1 cellular context compared by ENCODE assay signal in the genomic region with DNA sequence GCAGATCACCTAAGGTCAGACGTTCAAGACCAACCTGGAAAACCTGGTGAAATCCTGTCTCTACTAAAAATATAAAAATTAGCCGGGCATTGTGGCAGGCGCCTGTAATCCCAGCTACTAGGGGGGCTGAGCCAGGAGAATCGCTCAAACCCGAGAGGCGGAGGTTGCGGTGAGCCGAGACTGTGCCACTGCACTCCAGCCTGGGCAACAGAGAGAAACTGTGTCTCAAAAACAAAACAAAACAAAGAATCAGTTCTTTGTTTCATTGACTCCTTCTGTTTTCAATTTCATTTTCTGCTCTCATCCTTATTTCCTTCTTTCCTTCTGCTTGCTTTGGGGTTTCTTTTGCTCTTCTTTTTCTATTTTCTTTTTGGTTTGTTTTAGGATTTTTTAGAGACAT.
TF ChIP-seq lines count a peak whose summit lies in the region.

No MANE protein-coding gene starts in this region.

TF ChIP-seq in GM23338, 12 proteins besides CTCF, POLR2A, EP300 and RAD21 (continued from another document):
- TF ChIP-seq, protein P1, sequence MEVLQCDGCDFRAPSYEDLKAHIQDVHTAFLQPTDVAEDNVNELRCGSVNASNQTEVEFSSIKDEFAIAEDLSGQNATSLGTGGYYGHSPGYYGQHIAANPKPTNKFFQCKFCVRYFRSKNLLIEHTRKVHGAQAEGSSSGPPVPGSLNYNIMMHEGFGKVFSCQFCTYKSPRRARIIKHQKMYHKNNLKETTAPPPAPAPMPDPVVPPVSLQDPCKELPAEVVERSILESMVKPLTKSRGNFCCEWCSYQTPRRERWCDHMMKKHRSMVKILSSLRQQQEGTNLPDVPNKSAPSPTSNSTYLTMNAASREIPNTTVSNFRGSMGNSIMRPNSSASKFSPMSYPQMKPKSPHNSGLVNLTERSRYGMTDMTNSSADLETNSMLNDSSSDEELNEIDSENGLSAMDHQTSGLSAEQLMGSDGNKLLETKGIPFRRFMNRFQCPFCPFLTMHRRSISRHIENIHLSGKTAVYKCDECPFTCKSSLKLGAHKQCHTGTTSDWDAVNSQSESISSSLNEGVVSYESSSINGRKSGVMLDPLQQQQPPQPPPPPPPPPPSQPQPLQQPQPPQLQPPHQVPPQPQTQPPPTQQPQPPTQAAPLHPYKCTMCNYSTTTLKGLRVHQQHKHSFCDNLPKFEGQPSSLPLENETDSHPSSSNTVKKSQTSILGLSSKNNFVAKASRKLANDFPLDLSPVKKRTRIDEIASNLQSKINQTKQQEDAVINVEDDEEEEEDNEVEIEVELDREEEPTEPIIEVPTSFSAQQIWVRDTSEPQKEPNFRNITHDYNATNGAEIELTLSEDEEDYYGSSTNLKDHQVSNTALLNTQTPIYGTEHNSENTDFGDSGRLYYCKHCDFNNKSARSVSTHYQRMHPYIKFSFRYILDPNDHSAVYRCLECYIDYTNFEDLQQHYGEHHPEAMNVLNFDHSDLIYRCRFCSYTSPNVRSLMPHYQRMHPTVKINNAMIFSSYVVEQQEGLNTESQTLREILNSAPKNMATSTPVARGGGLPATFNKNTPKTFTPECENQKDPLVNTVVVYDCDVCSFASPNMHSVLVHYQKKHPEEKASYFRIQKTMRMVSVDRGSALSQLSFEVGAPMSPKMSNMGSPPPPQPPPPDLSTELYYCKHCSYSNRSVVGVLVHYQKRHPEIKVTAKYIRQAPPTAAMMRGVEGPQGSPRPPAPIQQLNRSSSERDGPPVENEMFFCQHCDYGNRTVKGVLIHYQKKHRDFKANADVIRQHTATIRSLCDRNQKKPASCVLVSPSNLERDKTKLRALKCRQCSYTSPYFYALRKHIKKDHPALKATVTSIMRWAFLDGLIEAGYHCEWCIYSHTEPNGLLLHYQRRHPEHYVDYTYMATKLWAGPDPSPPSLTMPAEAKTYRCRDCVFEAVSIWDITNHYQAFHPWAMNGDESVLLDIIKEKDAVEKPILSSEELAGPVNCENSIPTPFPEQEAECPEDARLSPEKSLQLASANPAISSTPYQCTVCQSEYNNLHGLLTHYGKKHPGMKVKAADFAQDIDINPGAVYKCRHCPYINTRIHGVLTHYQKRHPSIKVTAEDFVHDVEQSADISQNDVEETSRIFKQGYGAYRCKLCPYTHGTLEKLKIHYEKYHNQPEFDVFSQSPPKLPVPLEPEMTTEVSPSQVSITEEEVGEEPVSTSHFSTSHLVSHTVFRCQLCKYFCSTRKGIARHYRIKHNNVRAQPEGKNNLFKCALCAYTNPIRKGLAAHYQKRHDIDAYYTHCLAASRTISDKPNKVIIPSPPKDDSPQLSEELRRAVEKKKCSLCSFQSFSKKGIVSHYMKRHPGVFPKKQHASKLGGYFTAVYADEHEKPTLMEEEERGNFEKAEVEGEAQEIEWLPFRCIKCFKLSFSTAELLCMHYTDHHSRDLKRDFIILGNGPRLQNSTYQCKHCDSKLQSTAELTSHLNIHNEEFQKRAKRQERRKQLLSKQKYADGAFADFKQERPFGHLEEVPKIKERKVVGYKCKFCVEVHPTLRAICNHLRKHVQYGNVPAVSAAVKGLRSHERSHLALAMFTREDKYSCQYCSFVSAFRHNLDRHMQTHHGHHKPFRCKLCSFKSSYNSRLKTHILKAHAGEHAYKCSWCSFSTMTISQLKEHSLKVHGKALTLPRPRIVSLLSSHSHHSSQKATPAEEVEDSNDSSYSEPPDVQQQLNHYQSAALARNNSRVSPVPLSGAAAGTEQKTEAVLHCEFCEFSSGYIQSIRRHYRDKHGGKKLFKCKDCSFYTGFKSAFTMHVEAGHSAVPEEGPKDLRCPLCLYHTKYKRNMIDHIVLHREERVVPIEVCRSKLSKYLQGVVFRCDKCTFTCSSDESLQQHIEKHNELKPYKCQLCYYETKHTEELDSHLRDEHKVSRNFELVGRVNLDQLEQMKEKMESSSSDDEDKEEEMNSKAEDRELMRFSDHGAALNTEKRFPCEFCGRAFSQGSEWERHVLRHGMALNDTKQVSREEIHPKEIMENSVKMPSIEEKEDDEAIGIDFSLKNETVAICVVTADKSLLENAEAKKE (CRISPR knock-in tag; IDR thresholded peaks at IDR 0.05) = no peak
- TF ChIP-seq, protein P2, sequence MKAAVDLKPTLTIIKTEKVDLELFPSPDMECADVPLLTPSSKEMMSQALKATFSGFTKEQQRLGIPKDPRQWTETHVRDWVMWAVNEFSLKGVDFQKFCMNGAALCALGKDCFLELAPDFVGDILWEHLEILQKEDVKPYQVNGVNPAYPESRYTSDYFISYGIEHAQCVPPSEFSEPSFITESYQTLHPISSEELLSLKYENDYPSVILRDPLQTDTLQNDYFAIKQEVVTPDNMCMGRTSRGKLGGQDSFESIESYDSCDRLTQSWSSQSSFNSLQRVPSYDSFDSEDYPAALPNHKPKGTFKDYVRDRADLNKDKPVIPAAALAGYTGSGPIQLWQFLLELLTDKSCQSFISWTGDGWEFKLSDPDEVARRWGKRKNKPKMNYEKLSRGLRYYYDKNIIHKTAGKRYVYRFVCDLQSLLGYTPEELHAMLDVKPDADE (IDR thresholded peaks at IDR 0.05) = no peak
- no peak for TF ChIP-seq EZH2 (IDR thresholded peaks at IDR 0.05; ENCODE audit: low read depth, unreplicated experiment)
TF ChIP-seq in GM23338: peak in this region for 0.
